19 cellular contexts compared by ENCODE assay signal in the genomic region with DNA sequence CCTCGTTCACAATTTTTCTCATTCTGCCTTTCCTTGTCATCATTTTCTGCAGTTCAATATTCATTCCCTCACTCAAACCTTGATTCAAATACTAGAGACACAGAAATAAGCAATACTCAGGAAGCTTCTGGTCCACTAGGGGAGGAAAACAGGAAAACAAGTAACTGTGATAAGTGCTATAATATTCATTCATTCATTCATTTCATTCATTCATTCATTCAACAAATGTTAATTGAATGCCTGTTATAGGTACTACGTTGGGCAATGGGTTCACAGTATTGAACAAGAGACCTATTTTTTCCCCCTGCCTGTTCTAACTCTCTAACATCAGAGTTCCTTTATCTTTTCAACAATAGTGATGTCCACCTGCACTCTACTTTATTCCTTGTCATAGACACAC.
DNase-seq lines count a peak whose midpoint lies in the region; ATAC-seq, FAIRE-seq and TF ChIP-seq lines count a peak whose summit lies in the region.
"Had no signal": no experiment of that assay in that cellular context is flagged by ENCODE, and none has a peak within 500 bp of the region (broad histone marks: within the 10 kb centered on the region; RNA-seq: fewer than 3 reads in every experiment).

No MANE protein-coding gene starts in this region.

- POLR2A ChIA-PET in GM12878 (lab: Charles Lee), result no interaction called here

- H3K4me2 ChIP-seq in GM12878 (ENCODE audit: control insufficient read depth, insufficient read depth), result no peak overlapping the region
- H3K4me2 ChIP-seq: BLaER1 treated with 17β-estradiol and CSF1 and Interleukin-3, amounts not matched to agents 10 nM and 100 nM had no signal

- RAD21 ChIA-PET in GM12878 (lab: Charles Lee; ENCODE audit: unreplicated experiment), result no interaction called here

- no peaks in the 10 kb centered on the region; a peak in 1 of 4 replicates for H3K27me3 ChIP-seq in GM12878 (replicated peaks in 1 of 2; ENCODE audit: control insufficient read depth in 2 of 2, insufficient read depth in 2 of 2, low read length in 1 of 2)

- WGBS in GM12878 (ENCODE audit: insufficient coverage, insufficient replicate concordance, low lambda C conversion rate, missing lambda C conversion rate), result 23% methylated on average over 2 of the region's 2 CpGs

- FAIRE-seq in GM19239 (lab: Jason Lieb, UNC) (peak; percentile 80), GM12878 (lab: Jason Lieb, UNC) (no peak)
- FAIRE-seq: A204.1, D721Med, G401.6, GM12892 had no signal

- no peaks in the 10 kb centered on the region for H4K20me1 ChIP-seq in GM12878 (ENCODE audit: control insufficient read depth, insufficient read depth)
- H4K20me1 ChIP-seq: BLaER1 treated with 17β-estradiol and CSF1 and Interleukin-3, amounts not matched to agents 10 nM and 100 nM had no signal

- no peak overlapping the region for H3K9ac ChIP-seq in GM12878 (ENCODE audit: control insufficient read depth, insufficient read depth, low read length)
- H3K9ac ChIP-seq: BLaER1 treated with 17β-estradiol and CSF1 and Interleukin-3, amounts not matched to agents 10 nM and 100 nM had no signal

- in situ Hi-C loops in GM12878 (cut with MboI), result no loop called here

- no TSS peak for BruUV-seq in GM12878 (replicated peaks; lab: Mats Ljungman, UMichigan)

- intact Hi-C loops in GM12878 (cut with micrococcal nuclease; ENCODE audit: unreplicated experiment), result no loop called here

- no peak overlapping the region for H3K27ac ChIP-seq in GM12878 (ENCODE audit: control insufficient read depth, insufficient read depth)
- H3K27ac ChIP-seq: BLaER1 treated with 17β-estradiol and CSF1 and Interleukin-3, amounts not matched to agents 10 nM and 100 nM; C4-2B had no signal

- TF ChIP-seq RAD21 in GM12878 (IDR thresholded peaks at IDR 0.05; ENCODE audit: insufficient read depth, low read depth, low read length), result no peak

- SMC1A ChIA-PET in GM12878 (lab: Charles Lee; ENCODE audit: uncharacterized antibody, unreplicated experiment), result no interaction called here

- CTCF ChIA-PET in GM12878 (lab: Yijun Ruan, JAX), result no interaction called here

- H2AFZ ChIP-seq in GM12878 (ENCODE audit: control insufficient read depth, low read depth, low read length), result no peak overlapping the region

- H3K9me3 ChIP-seq in GM12878 (replicated peaks; ENCODE audit: control insufficient read depth, insufficient read depth, low read length), result no peaks in the 10 kb centered on the region
- H3K9me3 ChIP-seq: Caco-2 had no signal

- TF ChIP-seq CTCF in GM12878 (IDR thresholded peaks at IDR 0.05 in 2 of 3, conservative IDR thresholded peaks at IDR 0.05 in 1 of 3; ENCODE audit: control insufficient read depth in 2 of 3, extremely low read depth in 1 of 3, insufficient read depth in 1 of 3, low read depth in 3 of 3, low read length in 3 of 3), result no peak

- H3K4me3 ChIP-seq in GM12878, result no peak overlapping the region
- H3K4me3 ChIP-seq: BLaER1 treated with 17β-estradiol and CSF1 and Interleukin-3, amounts not matched to agents 10 nM and 100 nM had no signal

- no peaks in the 10 kb centered on the region for H3K4me1 ChIP-seq in GM12878 (ENCODE audit: control insufficient read depth, insufficient read depth, low read length)
- H3K4me1 ChIP-seq: BLaER1 treated with 17β-estradiol and CSF1 and Interleukin-3, amounts not matched to agents 10 nM and 100 nM; Caco-2 had no signal

- H3K79me2 ChIP-seq in GM12878 (ENCODE audit: control insufficient read depth, insufficient read depth, low read length), result no peaks in the 10 kb centered on the region

- no peak for TF ChIP-seq POLR2A in GM12878 (IDR thresholded peaks at IDR 0.05; ENCODE audit: low read depth, low read length)

- DNase-seq in GM19239 (ENCODE audit: insufficient read length, low spot score), result no peak
- DNase-seq in GM12878 (ENCODE audit: low read depth, low spot score), result no peak
- no peak for DNase-seq in activated effector memory CD4-positive, alpha-beta T cell treated with Interleukin-2 at 50 U/mL for 16 hours
- DNase-seq in stimulated activated CD8-positive, alpha-beta memory T cell treated with anti-CD3 and anti-CD28 coated beads, Interleukin-4, amount 100 ng/mL, for 48 hours, result no peak
- DNase-seq: 8988T; AML-193; Caco-2; Calu3; CD4-positive, alpha-beta T cell; CD8-positive, alpha-beta T cell; DMS79 treated with DMSO at 0.1 percent for 48 hours; GF-D8 had no signal

- no peaks in the 10 kb centered on the region; a peak in 1 of 4 replicates for H3K36me3 ChIP-seq in GM12878 (ENCODE audit: control insufficient read depth in 2 of 2, insufficient read depth in 2 of 2, low read length in 1 of 2)

- TF ChIP-seq EP300 in GM12878 (IDR thresholded peaks at IDR 0.05; ENCODE audit: borderline replicate concordance in 1 of 2, control insufficient read depth in 1 of 2, low read depth in 2 of 2, low read length in 2 of 2), result no peak

- ATAC-seq in GM12878, result no peak
- no peak for ATAC-seq in GM21360 (IDR thresholded peaks at IDR 0.05; ENCODE audit: unreplicated experiment)
- ATAC-seq: CD8-positive, alpha-beta T cell had no signal

TF ChIP-seq in GM12878, 131 proteins besides CTCF, POLR2A, EP300 and RAD21:
- TF ChIP-seq ASH2L (IDR thresholded peaks at IDR 0.05; ENCODE audit: borderline replicate concordance, low read depth) (no peak), NR2F1 (conservative IDR thresholded peaks at IDR 0.05) (no peak), SUZ12 (IDR thresholded peaks at IDR 0.05; ENCODE audit: unreplicated experiment) (no peak), ZNF24 (IDR thresholded peaks at IDR 0.05) (peak; percentile 69; the same call in 1 of the 2 replicates), ZSCAN29 (IDR thresholded peaks at IDR 0.05) (no peak), KAT2A (conservative IDR thresholded peaks at IDR 0.05; ENCODE audit: control insufficient read depth, low read depth, low read length) (no peak), ZNF207 (IDR thresholded peaks at IDR 0.05; ENCODE audit: borderline replicate concordance) (no peak)
- TF ChIP-seq, protein P1, sequence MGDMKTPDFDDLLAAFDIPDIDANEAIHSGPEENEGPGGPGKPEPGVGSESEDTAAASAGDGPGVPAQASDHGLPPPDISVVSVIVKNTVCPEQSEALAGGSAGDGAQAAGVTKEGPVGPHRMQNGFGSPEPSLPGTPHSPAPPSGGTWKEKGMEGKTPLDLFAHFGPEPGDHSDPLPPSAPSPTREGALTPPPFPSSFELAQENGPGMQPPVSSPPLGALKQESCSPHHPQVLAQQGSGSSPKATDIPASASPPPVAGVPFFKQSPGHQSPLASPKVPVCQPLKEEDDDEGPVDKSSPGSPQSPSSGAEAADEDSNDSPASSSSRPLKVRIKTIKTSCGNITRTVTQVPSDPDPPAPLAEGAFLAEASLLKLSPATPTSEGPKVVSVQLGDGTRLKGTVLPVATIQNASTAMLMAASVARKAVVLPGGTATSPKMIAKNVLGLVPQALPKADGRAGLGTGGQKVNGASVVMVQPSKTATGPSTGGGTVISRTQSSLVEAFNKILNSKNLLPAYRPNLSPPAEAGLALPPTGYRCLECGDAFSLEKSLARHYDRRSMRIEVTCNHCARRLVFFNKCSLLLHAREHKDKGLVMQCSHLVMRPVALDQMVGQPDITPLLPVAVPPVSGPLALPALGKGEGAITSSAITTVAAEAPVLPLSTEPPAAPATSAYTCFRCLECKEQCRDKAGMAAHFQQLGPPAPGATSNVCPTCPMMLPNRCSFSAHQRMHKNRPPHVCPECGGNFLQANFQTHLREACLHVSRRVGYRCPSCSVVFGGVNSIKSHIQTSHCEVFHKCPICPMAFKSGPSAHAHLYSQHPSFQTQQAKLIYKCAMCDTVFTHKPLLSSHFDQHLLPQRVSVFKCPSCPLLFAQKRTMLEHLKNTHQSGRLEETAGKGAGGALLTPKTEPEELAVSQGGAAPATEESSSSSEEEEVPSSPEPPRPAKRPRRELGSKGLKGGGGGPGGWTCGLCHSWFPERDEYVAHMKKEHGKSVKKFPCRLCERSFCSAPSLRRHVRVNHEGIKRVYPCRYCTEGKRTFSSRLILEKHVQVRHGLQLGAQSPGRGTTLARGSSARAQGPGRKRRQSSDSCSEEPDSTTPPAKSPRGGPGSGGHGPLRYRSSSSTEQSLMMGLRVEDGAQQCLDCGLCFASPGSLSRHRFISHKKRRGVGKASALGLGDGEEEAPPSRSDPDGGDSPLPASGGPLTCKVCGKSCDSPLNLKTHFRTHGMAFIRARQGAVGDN (IDR thresholded peaks at IDR 0.05), result no peak
- TF ChIP-seq, protein P2, sequence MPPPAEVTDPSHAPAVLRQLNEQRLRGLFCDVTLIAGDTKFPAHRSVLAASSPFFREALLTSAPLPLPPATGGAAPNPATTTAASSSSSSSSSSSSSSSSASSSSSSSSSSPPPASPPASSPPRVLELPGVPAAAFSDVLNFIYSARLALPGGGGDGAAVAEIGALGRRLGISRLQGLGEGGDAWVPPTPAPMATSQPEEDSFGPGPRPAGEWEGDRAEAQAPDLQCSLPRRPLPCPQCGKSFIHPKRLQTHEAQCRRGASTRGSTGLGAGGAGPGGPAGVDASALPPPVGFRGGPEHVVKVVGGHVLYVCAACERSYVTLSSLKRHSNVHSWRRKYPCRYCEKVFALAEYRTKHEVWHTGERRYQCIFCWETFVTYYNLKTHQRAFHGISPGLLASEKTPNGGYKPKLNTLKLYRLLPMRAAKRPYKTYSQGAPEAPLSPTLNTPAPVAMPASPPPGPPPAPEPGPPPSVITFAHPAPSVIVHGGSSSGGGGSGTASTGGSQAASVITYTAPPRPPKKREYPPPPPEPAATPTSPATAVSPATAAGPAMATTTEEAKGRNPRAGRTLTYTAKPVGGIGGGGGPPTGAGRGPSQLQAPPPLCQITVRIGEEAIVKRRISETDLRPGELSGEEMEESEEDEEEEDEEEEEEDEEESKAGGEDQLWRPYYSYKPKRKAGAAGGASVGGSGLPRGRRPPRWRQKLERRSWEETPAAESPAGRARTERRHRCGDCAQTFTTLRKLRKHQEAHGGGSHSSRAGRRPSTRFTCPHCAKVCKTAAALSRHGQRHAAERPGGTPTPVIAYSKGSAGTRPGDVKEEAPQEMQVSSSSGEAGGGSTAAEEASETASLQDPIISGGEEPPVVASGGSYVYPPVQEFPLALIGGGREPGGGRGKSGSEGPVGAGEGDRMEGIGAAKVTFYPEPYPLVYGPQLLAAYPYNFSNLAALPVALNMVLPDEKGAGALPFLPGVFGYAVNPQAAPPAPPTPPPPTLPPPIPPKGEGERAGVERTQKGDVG (CRISPR knock-in tag; IDR thresholded peaks at IDR 0.05), result no peak
